13 cellular contexts compared by ENCODE assay signal in genomic region chr2:217996345-217996744, GRCh38. TPM values are rescaled to one million over a fixed set of nuclear protein-coding genes. Genes with fewer than 3 reads are reported as not detected.
DNase-seq lines count a peak whose midpoint lies in the region; ATAC-seq and TF ChIP-seq lines count a peak whose summit lies in the region.
"Had no signal": no experiment of that assay in that cellular context is flagged by ENCODE, and none has a peak within 500 bp of the region (broad histone marks: within the 10 kb centered on the region; RNA-seq: fewer than 3 reads in every experiment).

No MANE protein-coding gene starts in this region.

- no peak for ATAC-seq in GM18520 (IDR thresholded peaks at IDR 0.05; ENCODE audit: unreplicated experiment)
- no peak for ATAC-seq in HG03432 (IDR thresholded peaks at IDR 0.05; ENCODE audit: unreplicated experiment)
- ATAC-seq in HG03442 (IDR thresholded peaks at IDR 0.05; ENCODE audit: unreplicated experiment), result no peak

- peak overlapping the region; percentile 31 for H3K9ac ChIP-seq in mesendoderm (ENCODE audit: low read length)

- no peak overlapping the region for H4K8ac ChIP-seq in mesendoderm (ENCODE audit: low read depth, low read length)

- no peaks in the 10 kb centered on the region for H3K79me2 ChIP-seq in mesendoderm (ENCODE audit: control insufficient read depth, insufficient read depth, low read length)

- peak overlapping the region; percentile 55 for H3K18ac ChIP-seq in mesendoderm (ENCODE audit: low read length)

- no peak overlapping the region for H2BK15ac ChIP-seq in mesendoderm (replicated peaks; ENCODE audit: low read depth)

- H3K4me2 ChIP-seq in mesendoderm (ENCODE audit: low read length), result no peak overlapping the region

- H3K27ac ChIP-seq in mesendoderm (ENCODE audit: low read depth, low read length) (no peak overlapping the region), vagina (peak overlapping the region; percentile 92)

- WGBS in mesendoderm (ENCODE audit: extremely low coverage, insufficient coverage, low lambda C conversion rate), result no CpG with 5 or more reads among the region's 5 CpGs

- no peaks in the 10 kb centered on the region for H3K36me3 ChIP-seq in mesendoderm (ENCODE audit: control insufficient read depth, insufficient read depth, low read length)
- H3K36me3 ChIP-seq in vagina, result no peaks in the 10 kb centered on the region

- H3K56ac ChIP-seq in mesendoderm (ENCODE audit: low read length), result peak overlapping the region; percentile 76

- H3K23ac ChIP-seq in mesendoderm (ENCODE audit: low read length), result peak overlapping the region; percentile 39

- peak; percentile 9 for DNase-seq in NOMO-1 treated with DMSO at 0.1 percent for 48 hours (lab: John Stamatoyannopoulos, UW; ENCODE audit: unreplicated experiment)
- no peak for DNase-seq in NOMO-1 treated with dmso at 0.1 percent for 144 hours (lab: John Stamatoyannopoulos, UW; ENCODE audit: unreplicated experiment)
- peak; percentile 56 for DNase-seq in dedifferentiated amniotic fluid mesenchymal stem cell (ENCODE audit: extremely low spot score)
- DNase-seq in mesendoderm, result no peak
- no peak for DNase-seq in vagina (ENCODE audit: extremely low spot score in 2 of 2)
- DNase-seq: activated T-cell treated with anti-CD3 and anti-CD28 coated beads for 4 hours; effector memory CD4-positive, alpha-beta T cell; substantia nigra; T-helper 1 cell had no signal

- no peaks in the 10 kb centered on the region for H3K9me3 ChIP-seq in vagina

- TF ChIP-seq POLR2A in vagina (IDR thresholded peaks at IDR 0.05), result no peak

- H2BK120ac ChIP-seq in mesendoderm (ENCODE audit: low read depth, low read length), result no peak overlapping the region

- H3K79me1 ChIP-seq in mesendoderm (ENCODE audit: low read length), result no peaks in the 10 kb centered on the region

- H2AK5ac ChIP-seq in mesendoderm (ENCODE audit: low read length), result peak overlapping the region; percentile 82

- H3K4me3 ChIP-seq in mesendoderm (ENCODE audit: low read length), result no peak overlapping the region
- no peak overlapping the region for H3K4me3 ChIP-seq in vagina
- H3K4me3 ChIP-seq: lung had no signal

- intact Hi-C loops in vagina (cut with DNase I), result no loop called here

- peak overlapping the region; percentile 25 for H2BK5ac ChIP-seq in mesendoderm (ENCODE audit: low read length)

- TF ChIP-seq CTCF in vagina (IDR thresholded peaks at IDR 0.05), result no peak

- peak overlapping the region; percentile 4 for H3K4ac ChIP-seq in mesendoderm (ENCODE audit: low read depth, low read length)

- H3K4me1 ChIP-seq in mesendoderm (ENCODE audit: control insufficient read depth, low read depth, low read length) (peaks cover 16% of the 10 kb centered on the region), vagina (peaks cover 92% of the 10 kb centered on the region)

- no peak overlapping the region for H4K5ac ChIP-seq in mesendoderm (ENCODE audit: low read length)

- H3K27me3 ChIP-seq in mesendoderm (ENCODE audit: insufficient read depth, low read length, poor library complexity) (no peaks in the 10 kb centered on the region), vagina (no peaks in the 10 kb centered on the region)

RNA-seq across cellular contexts. Expression of gene TNS1, which starts 6.5 kb away (rescaled TPM):
- polyA plus RNA-seq in mesendoderm (2013, experiment 1 of 2), result 1.7 TPM
- polyA plus RNA-seq in mesendoderm (2013, experiment 2 of 2), result 2.4 TPM
- total RNA-seq in vagina, result 216 TPM

Comparison
In these comparisons a context has a peak if more than half of its experiments do, and no peak if none do; other contexts are left out.
1. DNase-seq: peak in NOMO-1 treated with DMSO at 0.1 percent for 48 hours (single experiment) and dedifferentiated amniotic fluid mesenchymal stem cell (single experiment); none in NOMO-1 treated with dmso at 0.1 percent for 144 hours (single experiment), mesendoderm (single experiment) and vagina (0 of 2).